Comparison of ENCODE assay signal across 8 cellular contexts in the genomic region with DNA sequence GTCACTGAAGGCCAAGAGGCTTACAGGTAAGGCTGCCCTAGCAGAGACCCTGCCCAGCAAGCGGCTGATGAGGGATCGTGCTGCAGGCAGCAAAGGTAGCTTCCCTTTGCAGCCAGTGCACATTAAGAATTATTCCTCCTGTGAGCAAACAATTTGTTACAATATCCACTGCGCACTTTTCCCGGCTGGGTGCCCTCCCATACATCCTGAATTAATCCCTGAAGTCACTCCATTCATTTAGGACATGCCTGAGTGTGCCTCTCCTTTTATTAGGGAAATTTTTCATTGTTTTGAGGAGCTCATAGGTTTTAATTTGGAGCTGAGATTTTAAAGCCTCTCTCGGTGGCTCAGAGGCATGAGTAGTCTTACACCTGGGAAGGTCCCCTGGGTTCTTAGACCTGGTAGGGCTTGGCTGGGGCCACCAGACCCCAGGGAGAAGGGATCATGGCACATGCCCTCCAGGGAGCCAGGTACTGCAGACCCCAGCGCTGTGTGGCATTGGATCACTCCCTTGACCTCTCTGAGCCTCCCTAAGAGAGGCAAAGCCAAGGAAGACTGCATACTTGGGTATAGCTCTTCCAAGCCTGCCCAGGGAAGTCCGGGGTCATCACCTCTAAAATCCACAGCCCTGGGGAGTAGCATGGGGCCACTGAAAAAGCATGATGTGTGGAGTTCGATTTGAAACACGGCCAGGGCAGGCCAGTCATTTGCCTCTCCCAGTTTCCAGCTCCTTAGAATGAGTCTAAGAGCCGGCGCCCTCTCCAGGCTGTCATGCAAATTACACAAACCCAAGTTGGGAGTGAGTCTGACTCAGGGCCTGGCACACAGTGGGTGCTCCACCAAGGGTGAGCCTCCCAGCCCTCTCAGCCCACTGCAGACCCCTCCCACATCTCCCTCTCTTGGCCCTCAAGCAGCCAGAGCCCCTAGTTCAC.
DNase-seq lines count a peak whose midpoint lies in the region; ATAC-seq, FAIRE-seq and TF ChIP-seq lines count a peak whose summit lies in the region.

No MANE protein-coding gene starts in this region.

- no peak overlapping the region for H3K27ac ChIP-seq in endothelial cell of umbilical vein (ENCODE audit: insufficient read depth, low read depth, low read length)

- intact Hi-C loops in endothelial cell of umbilical vein (cut with micrococcal nuclease) = loop anchor here (10.0 kb wide), 1 partner anchor 150 kb away; a partner anchor contains a TSS
- intact Hi-C loops in activated T-helper 1 cell treated with anti-CD3 and anti-CD28 coated beads, Interleukin-12 subunit alpha, Interleukin-12 subunit beta, Interleukin-2, Interleukin-4 antibody, amounts not matched to agents 30 ng/mL and 10 ng/mL and 1 ng/mL, durations not matched to agents 14 hours and 24 hours and 36 hours (cut with micrococcal nuclease) = no loop called here

- no peaks in the 10 kb centered on the region for H3K27me3 ChIP-seq in endothelial cell of umbilical vein (ENCODE audit: control insufficient read depth in 2 of 2, insufficient read depth in 2 of 2, low read length in 2 of 2)

- no peaks in the 10 kb centered on the region for H3K4me1 Mint-ChIP-seq in activated T-helper 1 cell treated with anti-CD3 and anti-CD28 coated beads, Interleukin-12 subunit alpha, Interleukin-12 subunit beta, Interleukin-2, Interleukin-4 antibody, amounts not matched to agents 30 ng/mL and 10 ng/mL and 1 ng/mL, durations not matched to agents 14 hours and 24 hours and 36 hours (ENCODE audit: low read depth)

- H3K9me3 Mint-ChIP-seq in activated T-helper 1 cell treated with anti-CD3 and anti-CD28 coated beads, Interleukin-12 subunit alpha, Interleukin-12 subunit beta, Interleukin-2, Interleukin-4 antibody, amounts not matched to agents 30 ng/mL and 10 ng/mL and 1 ng/mL, durations not matched to agents 14 hours and 24 hours and 36 hours = no peaks in the 10 kb centered on the region

- no peak overlapping the region for H3K4me2 ChIP-seq in endothelial cell of umbilical vein (ENCODE audit: insufficient read depth, low read length)

- H3K4me3 ChIP-seq in endothelial cell of umbilical vein (replicated peaks in 1 of 3; ENCODE audit: insufficient read depth in 1 of 3, low read depth in 1 of 3, low read length in 3 of 3) = no peak overlapping the region

- H3K36me3 ChIP-seq in endothelial cell of umbilical vein (ENCODE audit: control insufficient read depth in 2 of 2, extremely low read depth in 1 of 2, insufficient read depth in 2 of 2, low read length in 2 of 2) = no peaks in the 10 kb centered on the region

- no peaks in the 10 kb centered on the region for H3K4me1 ChIP-seq in endothelial cell of umbilical vein (ENCODE audit: control insufficient read depth, extremely low read depth, insufficient read depth, low read length)

- FAIRE-seq in endothelial cell of umbilical vein (lab: Jason Lieb, UNC) = no peak

- no peak for ATAC-seq in HG03108 (IDR thresholded peaks at IDR 0.05; ENCODE audit: unreplicated experiment)
- no peak for ATAC-seq in HG02852 (IDR thresholded peaks at IDR 0.05; ENCODE audit: unreplicated experiment)
- no peak for ATAC-seq in HG02884 (IDR thresholded peaks at IDR 0.05; ENCODE audit: unreplicated experiment)

- TF ChIP-seq CTCF in endothelial cell of umbilical vein (IDR thresholded peaks at IDR 0.05; ENCODE audit: extremely low read depth in 1 of 2, insufficient read depth in 1 of 2, low read depth in 1 of 2, low read length in 2 of 2) = peak; percentile 44 to 59

- H3K27me3 Mint-ChIP-seq in activated T-helper 1 cell treated with anti-CD3 and anti-CD28 coated beads, Interleukin-12 subunit alpha, Interleukin-12 subunit beta, Interleukin-2, Interleukin-4 antibody, amounts not matched to agents 30 ng/mL and 10 ng/mL and 1 ng/mL, durations not matched to agents 14 hours and 24 hours and 36 hours (ENCODE audit: insufficient read depth) = no peaks in the 10 kb centered on the region

- no peak overlapping the region for H2AFZ ChIP-seq in endothelial cell of umbilical vein (ENCODE audit: low read depth, low read length)

- H3K79me2 ChIP-seq in endothelial cell of umbilical vein (ENCODE audit: control insufficient read depth, insufficient read depth, low read length) = no peaks in the 10 kb centered on the region

- no peaks in the 10 kb centered on the region for H3K9me1 ChIP-seq in endothelial cell of umbilical vein (replicated peaks; ENCODE audit: control insufficient read depth, extremely low read depth, insufficient read depth, low read length)

- CTCF ChIA-PET in endothelial cell of umbilical vein (lab: Charles Lee) = interaction anchor here (0.6 to 2.0 kb wide), 14 partner anchors 8 to 193 kb away, joined by 3 to 9 read pairs (median 4); a partner anchor contains a TSS

- dilution Hi-C loops in endothelial cell of umbilical vein (cut with MboI; ENCODE audit: extremely low pct_ligation_motif_present, low sequenced_read_pairs) = no loop called here

- H3K9me3 ChIP-seq in endothelial cell of umbilical vein (replicated peaks; ENCODE audit: control insufficient read depth, insufficient read depth, low read length) = no peaks in the 10 kb centered on the region

- DNase-seq in 8988T = peak; percentile 69
- DNase-seq in GM03348 (ENCODE audit: low spot score) = peak; percentile 38
- DNase-seq in NCI-H69 (lab: John Stamatoyannopoulos, UW) = peak; percentile 83
- peak; percentile 14 for DNase-seq in endothelial cell of umbilical vein (ENCODE audit: low read depth, low spot score)
- DNase-seq in activated T-helper 1 cell treated with anti-CD3 and anti-CD28 coated beads, Interleukin-12 subunit alpha, Interleukin-12 subunit beta, Interleukin-2, Interleukin-4 antibody, amounts not matched to agents 30 ng/mL and 10 ng/mL and 1 ng/mL, durations not matched to agents 14 hours and 24 hours and 36 hours (ENCODE audit: low spot score) = no peak

- H3K4me3 Mint-ChIP-seq in activated T-helper 1 cell treated with anti-CD3 and anti-CD28 coated beads, Interleukin-12 subunit alpha, Interleukin-12 subunit beta, Interleukin-2, Interleukin-4 antibody, amounts not matched to agents 30 ng/mL and 10 ng/mL and 1 ng/mL, durations not matched to agents 14 hours and 24 hours and 36 hours = no peak overlapping the region

- no TSS peak for BruUV-seq in endothelial cell of umbilical vein (replicated peaks; lab: Mats Ljungman, UMichigan)

- H3K9ac ChIP-seq in endothelial cell of umbilical vein (replicated peaks; ENCODE audit: extremely low read depth, insufficient read depth, low read length) = no peak overlapping the region

- no peaks in the 10 kb centered on the region for H3K36me3 Mint-ChIP-seq in activated T-helper 1 cell treated with anti-CD3 and anti-CD28 coated beads, Interleukin-12 subunit alpha, Interleukin-12 subunit beta, Interleukin-2, Interleukin-4 antibody, amounts not matched to agents 30 ng/mL and 10 ng/mL and 1 ng/mL, durations not matched to agents 14 hours and 24 hours and 36 hours (ENCODE audit: low read depth)

- no peaks in the 10 kb centered on the region for H4K20me1 ChIP-seq in endothelial cell of umbilical vein (replicated peaks; ENCODE audit: control insufficient read depth, extremely low read depth, insufficient read depth, low read length)

- POLR2A ChIA-PET in endothelial cell of umbilical vein (lab: Charles Lee) = no interaction called here

- no peak for TF ChIP-seq POLR2A in endothelial cell of umbilical vein (IDR thresholded peaks at IDR 0.05; ENCODE audit: low read depth, low read length)

- H3K27ac Mint-ChIP-seq in activated T-helper 1 cell treated with anti-CD3 and anti-CD28 coated beads, Interleukin-12 subunit alpha, Interleukin-12 subunit beta, Interleukin-2, Interleukin-4 antibody, amounts not matched to agents 30 ng/mL and 10 ng/mL and 1 ng/mL, durations not matched to agents 14 hours and 24 hours and 36 hours = no peak overlapping the region

TF ChIP-seq in endothelial cell of umbilical vein, 7 proteins besides CTCF, POLR2A, EP300 and RAD21:
- TF ChIP-seq POLR2AphosphoS5 (IDR thresholded peaks at IDR 0.05; ENCODE audit: insufficient read depth, low read depth, low read length) (no peak), FOS (IDR thresholded peaks at IDR 0.05; ENCODE audit: borderline replicate concordance, insufficient read depth, low read length) (no peak), JUN (IDR thresholded peaks at IDR 0.05; ENCODE audit: borderline replicate concordance, insufficient read depth, insufficient read length, low read depth) (no peak), MYC (IDR thresholded peaks at IDR 0.05; ENCODE audit: low read depth, low read length) (no peak), GATA2 (IDR thresholded peaks at IDR 0.05; ENCODE audit: insufficient read depth, insufficient read length, low read depth, low read length) (no peak), EZH2 (IDR thresholded peaks at IDR 0.05; ENCODE audit: borderline replicate concordance, low read depth, low read length, severe bottlenecking) (no peak)
- TF ChIP-seq, protein P1, sequence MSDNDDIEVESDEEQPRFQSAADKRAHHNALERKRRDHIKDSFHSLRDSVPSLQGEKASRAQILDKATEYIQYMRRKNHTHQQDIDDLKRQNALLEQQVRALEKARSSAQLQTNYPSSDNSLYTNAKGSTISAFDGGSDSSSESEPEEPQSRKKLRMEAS (IDR thresholded peaks at IDR 0.05; ENCODE audit: insufficient read depth, insufficient read length) = no peak
